Comparison of ENCODE assay signal across 16 cellular contexts in the genomic region with DNA sequence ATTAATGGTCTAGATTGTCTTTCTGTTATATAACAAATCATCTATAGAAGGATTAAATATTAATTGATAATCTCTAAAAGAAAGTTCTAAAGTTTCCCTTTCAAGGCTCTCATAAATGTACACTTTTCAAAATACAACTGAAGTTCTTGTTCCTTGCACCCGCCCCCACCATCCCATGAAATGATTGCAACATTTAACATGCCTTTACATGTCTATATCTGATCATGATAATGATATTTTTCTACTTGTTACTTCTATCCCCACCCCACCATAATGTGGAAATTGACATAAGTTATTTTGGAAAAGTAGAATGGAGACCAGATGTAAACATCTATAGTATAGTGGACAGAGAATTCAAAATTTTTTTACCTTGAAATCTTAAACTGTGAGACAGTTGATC.
DNase-seq lines count a peak whose midpoint lies in the region; ATAC-seq, FAIRE-seq and TF ChIP-seq lines count a peak whose summit lies in the region.
"Had no signal": no experiment of that assay in that cellular context is flagged by ENCODE, and none has a peak within 500 bp of the region (broad histone marks: within the 10 kb centered on the region; RNA-seq: fewer than 3 reads in every experiment).

No MANE protein-coding gene starts in this region.

- intact Hi-C loops in transverse colon (cut with DNase I; ENCODE audit: low total_unique reads) = no loop called here

- H2AFZ ChIP-seq in GM23248 (peak overlapping the region; percentile 72; the same call in 1 of the 2 replicates), SU-DHL-6 (ENCODE audit: low read depth, low read length, severe bottlenecking) (peak overlapping the region; percentile 36)

- TF ChIP-seq CTCF in AG10803 (conservative IDR thresholded peaks at IDR 0.05; ENCODE audit: low read length) = no peak
- no peak for TF ChIP-seq CTCF in SU-DHL-6 (IDR thresholded peaks at IDR 0.05; ENCODE audit: insufficient read depth, low read length, poor library complexity, severe bottlenecking)
- no peak for TF ChIP-seq CTCF in epithelial cell of esophagus (IDR thresholded peaks at IDR 0.05; ENCODE audit: insufficient read depth, low read depth, low read length, missing control alignments)
- no peak for TF ChIP-seq CTCF in transverse colon (IDR thresholded peaks at IDR 0.05)

- no peaks in the 10 kb centered on the region for H3K36me3 ChIP-seq in GM23248 (ENCODE audit: low read depth)
- no peaks in the 10 kb centered on the region for H3K36me3 ChIP-seq in SU-DHL-6 (ENCODE audit: low read length)
- no peaks in the 10 kb centered on the region for H3K36me3 ChIP-seq in transverse colon
- H3K36me3 ChIP-seq: BE2C, HAP-1 had no signal

- H3F3A ChIP-seq in GM23248 (ENCODE audit: insufficient read depth) (no peaks in the 10 kb centered on the region), SU-DHL-6 (ENCODE audit: insufficient read depth) (no peaks in the 10 kb centered on the region)

- H3K79me2 ChIP-seq in GM23248 (ENCODE audit: insufficient read depth) = 0 out of 2 replicates have a peak, but pooled peaks cover 5% of the 10 kb centered on the region
- no peaks in the 10 kb centered on the region for H3K79me2 ChIP-seq in SU-DHL-6 (ENCODE audit: insufficient read depth, low read length)

- H3K27me3 ChIP-seq in GM23248 (replicated peaks; ENCODE audit: insufficient read depth) = no peaks in the 10 kb centered on the region
- no peaks in the 10 kb centered on the region for H3K27me3 ChIP-seq in SU-DHL-6 (ENCODE audit: low read length)
- H3K27me3 ChIP-seq in transverse colon = no peaks in the 10 kb centered on the region
- H3K27me3 ChIP-seq: BE2C had no signal

- FAIRE-seq in urothelium cell line (lab: Jason Lieb, UNC) = no peak
- FAIRE-seq: GM18507, H1, HepG2 had no signal

- no peak overlapping the region for H3K4me3 ChIP-seq in AG10803 (ENCODE audit: low read length)
- no peak overlapping the region for H3K4me3 ChIP-seq in GM23248
- no peak overlapping the region for H3K4me3 ChIP-seq in SU-DHL-6 (ENCODE audit: insufficient read depth, low read length, poor library complexity, severe bottlenecking)
- H3K4me3 ChIP-seq in epithelial cell of esophagus (ENCODE audit: low read length) = no peak overlapping the region
- no peak overlapping the region for H3K4me3 ChIP-seq in transverse colon
- H3K4me3 ChIP-seq: HAP-1 had no signal

- H3K9me3 ChIP-seq in GM23248 (ENCODE audit: low read depth) = no peaks in the 10 kb centered on the region
- H3K9me3 ChIP-seq in SU-DHL-6 (ENCODE audit: insufficient read depth, low read length) = no peaks in the 10 kb centered on the region
- no peaks in the 10 kb centered on the region for H3K9me3 ChIP-seq in transverse colon
- H3K9me3 ChIP-seq: BE2C, HAP-1 had no signal

- no peaks in the 10 kb centered on the region for H3K9me2 ChIP-seq in GM23248 (ENCODE audit: insufficient read depth)
- H3K9me2 ChIP-seq in SU-DHL-6 (replicated peaks; ENCODE audit: insufficient read depth, low read length) = no peaks in the 10 kb centered on the region

- H3K27ac ChIP-seq in GM23248 (no peak overlapping the region), SU-DHL-6 (ENCODE audit: low read depth, low read length) (no peak overlapping the region), transverse colon (no peak overlapping the region)

- no peak for TF ChIP-seq EP300 in transverse colon (IDR thresholded peaks at IDR 0.05; ENCODE audit: low read depth)

- WGBS in GM23248 (ENCODE audit: low coverage in 1 of 2, low lambda C conversion rate in 2 of 2, missing lambda C conversion rate in 2 of 2), 2 experiments = 96 to 100% methylated on average over 1 of the region's 1 CpG
- WGBS in transverse colon (ENCODE audit: low coverage in 1 of 2), 2 donors = 40 to 76% methylated on average over 1 of the region's 1 CpG

- in situ Hi-C loops in GM23248 (cut with MboI) = no loop called here
- in situ Hi-C loops in transverse colon (cut with MboI; ENCODE audit: low pct_ligation_motif_present in 1 of 4, low pct_unique_long_range_greater_than_20kb in 1 of 4, low sequenced_read_pairs in 3 of 4) = no loop called here

- H4K20me1 ChIP-seq in GM23248 (ENCODE audit: insufficient read depth) (no peaks in the 10 kb centered on the region), SU-DHL-6 (ENCODE audit: low read depth, low read length) (no peaks in the 10 kb centered on the region)

- TF ChIP-seq POLR2A in transverse colon (IDR thresholded peaks at IDR 0.05) = no peak

- peak; percentile 5 for DNase-seq in AG10803 (ENCODE audit: low read depth)
- DNase-seq in GM23248 = no peak
- peak; percentile 67 for DNase-seq in epithelial cell of esophagus (ENCODE audit: low read depth)
- no peak for DNase-seq in transverse colon
- DNase-seq in urothelium cell line (ENCODE audit: low spot score) = no peak
- DNase-seq: CD8-positive, alpha-beta T cell; COR-L47; DMS53 had no signal

- H3K4me1 ChIP-seq in GM23248 (ENCODE audit: insufficient read depth) = 0 out of 2 replicates have a peak, but pooled peaks cover 12% of the 10 kb centered on the region
- H3K4me1 ChIP-seq in transverse colon = no peaks in the 10 kb centered on the region
- H3K4me1 ChIP-seq: HAP-1 had no signal

- ATAC-seq in GM18858 (IDR thresholded peaks at IDR 0.05; ENCODE audit: unreplicated experiment) = no peak
- no peak for ATAC-seq in GM18868 (IDR thresholded peaks at IDR 0.05; ENCODE audit: unreplicated experiment)
- ATAC-seq: CD8-positive, alpha-beta T cell; HepG2 had no signal

- H3K9ac ChIP-seq in GM23248 (no peak overlapping the region), SU-DHL-6 (ENCODE audit: low read length) (no peak overlapping the region)

- H3K4me2 ChIP-seq in GM23248 (ENCODE audit: unreplicated experiment) = peak overlapping the region; percentile 31
- H3K4me2 ChIP-seq in SU-DHL-6 (ENCODE audit: low read depth, low read length, poor library complexity, severe bottlenecking) = peak overlapping the region; percentile 28

Comparison
In these comparisons a context has a peak if more than half of its experiments do, and no peak if none do; other contexts are left out.
1. DNase-seq: peak in AG10803 (single experiment) and epithelial cell of esophagus (single experiment); none in GM23248 (single experiment), transverse colon (single experiment) and urothelium cell line (single experiment).